Comparison of ENCODE assay signal across 2 cellular contexts in genomic region chr1:160291248-160292220, GRCh38.
A peak's percentile ranks its signal among the peaks of the same experiment; 100 is the strongest.
TF ChIP-seq lines count a peak whose summit lies in the region.

No MANE protein-coding gene starts in this region.

TF ChIP-seq in A549, 52 proteins besides CTCF, POLR2A, EP300 and RAD21:
- TF ChIP-seq MAX (IDR thresholded peaks at IDR 0.05) = peak; percentile 36; the same call in 1 of the 2 replicates
- TF ChIP-seq ELK1 (IDR thresholded peaks at IDR 0.05; ENCODE audit: low read depth, low read length) = no peak
- TF ChIP-seq SMC3 (IDR thresholded peaks at IDR 0.05) = peak; percentile 74
- TF ChIP-seq TP53 (CRISPR knock-in tag; IDR thresholded peaks at IDR 0.05) = no peak

TF ChIP-seq in endothelial cell of umbilical vein, 7 proteins besides CTCF, POLR2A, EP300 and RAD21:
- TF ChIP-seq MAX (IDR thresholded peaks at IDR 0.05; ENCODE audit: insufficient read depth, insufficient read length) = no peak
- TF ChIP-seq JUN (IDR thresholded peaks at IDR 0.05; ENCODE audit: borderline replicate concordance, insufficient read depth, insufficient read length, low read depth) = no peak
- TF ChIP-seq MYC (IDR thresholded peaks at IDR 0.05; ENCODE audit: low read depth, low read length) = no peak
- TF ChIP-seq EZH2 (IDR thresholded peaks at IDR 0.05; ENCODE audit: borderline replicate concordance, low read depth, low read length, severe bottlenecking) = no peak
- no peak for TF ChIP-seq FOS (IDR thresholded peaks at IDR 0.05; ENCODE audit: borderline replicate concordance, insufficient read depth, low read length)
- no peak for TF ChIP-seq POLR2AphosphoS5 (IDR thresholded peaks at IDR 0.05; ENCODE audit: insufficient read depth, low read depth, low read length)
- TF ChIP-seq GATA2 (IDR thresholded peaks at IDR 0.05; ENCODE audit: insufficient read depth, insufficient read length, low read depth, low read length) = no peak
